34 cellular contexts compared by ENCODE assay signal in the genomic region with DNA sequence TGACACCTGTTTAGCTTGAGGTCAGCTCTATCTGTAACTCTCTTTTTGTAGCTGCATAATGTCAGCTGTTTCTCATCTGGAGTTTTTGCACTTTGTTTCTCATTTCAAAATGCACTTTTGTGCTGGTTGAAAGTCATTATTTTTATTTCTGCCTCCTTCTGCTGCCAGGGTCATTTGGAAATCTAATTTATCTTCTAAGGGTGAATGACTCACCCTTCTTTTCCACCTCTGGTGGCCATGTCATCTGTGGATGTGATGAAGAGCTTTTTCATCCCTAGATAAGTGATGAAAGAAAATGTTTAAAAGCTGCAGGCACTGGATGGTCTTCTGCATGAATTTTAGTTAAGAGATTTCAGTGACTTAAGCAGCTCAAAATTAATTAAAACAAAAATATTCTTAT.
"Had no signal": no experiment of that assay in that cellular context is flagged by ENCODE, and none has a peak within 500 bp of the region (broad histone marks: within the 10 kb centered on the region; RNA-seq: fewer than 3 reads in every experiment).

No MANE protein-coding gene starts in this region.

- H3K9me3 Mint-ChIP-seq: activated CD8-positive, alpha-beta T cell treated with anti-CD3 and anti-CD28 coated beads for 36 hours; activated naive CD4-positive, alpha-beta T cell treated with anti-CD3 and anti-CD28 coated beads, Interleukin-2, amount 50 U/mL, for 72 hours; activated T-cell treated with anti-CD3 and anti-CD28 coated beads, Interleukin-2, amount 50 U/mL, for 72 hours; activated T-helper 17 cell treated with anti-CD3 and anti-CD28 coated beads, Interleukin-2, amount 50 U/mL, for 72 hours had no signal

- H3K9me3 ChIP-seq: adrenal gland, MG63 had no signal

- H3K4me1 Mint-ChIP-seq: activated T-helper 17 cell treated with anti-CD3 and anti-CD28 coated beads, Interleukin-2, amount 50 U/mL, for 72 hours had no signal

- H3K36me3 Mint-ChIP-seq: activated naive CD4-positive, alpha-beta T cell treated with anti-CD3 and anti-CD28 coated beads, Interleukin-2, amount 50 U/mL, for 72 hours; brain had no signal

- H3K27me3 Mint-ChIP-seq: brain had no signal

- H3K27me3 ChIP-seq: adrenal gland, MG63 had no signal

- DNase-seq: activated CD4-positive, alpha-beta T cell treated with anti-CD3 and anti-CD28 coated beads for 1 hour; activated CD4-positive, alpha-beta T cell treated with anti-CD3 and anti-CD28 coated beads for 48 hours; activated CD4-positive, alpha-beta T cell treated with anti-CD3 and anti-CD28 coated beads, Interleukin-2, amount 50 U/mL, for 4 hours; activated CD4-positive, CD25-positive, alpha-beta regulatory T cell; activated CD8-positive, alpha-beta T cell treated with anti-CD3 and anti-CD28 coated beads for 36 hours; activated effector memory CD4-positive, alpha-beta T cell treated with anti-CD3 and anti-CD28 coated beads, Interleukin-2, amount 50 U/mL, for 16 hours; activated naive CD4-positive, alpha-beta T cell; activated T-cell treated with anti-CD3 and anti-CD28 coated beads, Interleukin-2, amount 50 U/mL, for 1 hour; activated T-cell treated with anti-CD3 and anti-CD28 coated beads, Interleukin-2, amount 50 U/mL, for 72 hours; anterior cingulate cortex; caudate nucleus; Karpas-422; KBM-7; MG63; NCI-H1048; NCI-H1105 treated with DMSO at 0.1 percent for 48 hours; NCI-H1436; NCI-H1694; NCI-H1930; NCI-H345; NCI-H510A; NCI-H526; NCI-H748 treated with DMSO at 0.1 percent for 48 hours; NK-92 treated with Interleukin-12 subunit alpha and Interleukin-12 subunit beta, amount 100 ng/mL, for 24 hours; PC-9; SIG-M5; T1000; WERI-Rb-1 had no signal

- H3K36me3 ChIP-seq: adrenal gland, MG63, WERI-Rb-1 had no signal

- H3K27ac Mint-ChIP-seq: activated CD8-positive, alpha-beta T cell treated with anti-CD3 and anti-CD28 coated beads for 36 hours; activated naive CD4-positive, alpha-beta T cell treated with anti-CD3 and anti-CD28 coated beads, Interleukin-2, amount 50 U/mL, for 72 hours; activated T-cell treated with anti-CD3 and anti-CD28 coated beads, Interleukin-2, amount 50 U/mL, for 72 hours; activated T-helper 17 cell treated with anti-CD3 and anti-CD28 coated beads, Interleukin-2, amount 50 U/mL, for 72 hours had no signal

- ATAC-seq: activated CD8-positive, alpha-beta T cell treated with anti-CD3 and anti-CD28 coated beads for 36 hours; activated naive CD4-positive, alpha-beta T cell treated with anti-CD3 and anti-CD28 coated beads, Interleukin-2, amount 50 U/mL, for 72 hours; activated T-cell treated with anti-CD3 and anti-CD28 coated beads, Interleukin-2, amount 50 U/mL, for 72 hours; activated T-helper 17 cell treated with anti-CD3 and anti-CD28 coated beads, Interleukin-2, amount 50 U/mL, for 72 hours; Right ventricle myocardium inferior had no signal

- H3K4me3 Mint-ChIP-seq: activated CD8-positive, alpha-beta T cell treated with anti-CD3 and anti-CD28 coated beads for 36 hours; activated T-cell treated with anti-CD3 and anti-CD28 coated beads, Interleukin-2, amount 50 U/mL, for 72 hours; activated T-helper 17 cell treated with anti-CD3 and anti-CD28 coated beads, Interleukin-2, amount 50 U/mL, for 72 hours; brain had no signal

- H3K4me3 ChIP-seq: adrenal gland, MG63, PC-9 had no signal

- H3K27ac ChIP-seq: adrenal gland, PC-9, RWPE1, WERI-Rb-1 had no signal
